In the genomic region with DNA sequence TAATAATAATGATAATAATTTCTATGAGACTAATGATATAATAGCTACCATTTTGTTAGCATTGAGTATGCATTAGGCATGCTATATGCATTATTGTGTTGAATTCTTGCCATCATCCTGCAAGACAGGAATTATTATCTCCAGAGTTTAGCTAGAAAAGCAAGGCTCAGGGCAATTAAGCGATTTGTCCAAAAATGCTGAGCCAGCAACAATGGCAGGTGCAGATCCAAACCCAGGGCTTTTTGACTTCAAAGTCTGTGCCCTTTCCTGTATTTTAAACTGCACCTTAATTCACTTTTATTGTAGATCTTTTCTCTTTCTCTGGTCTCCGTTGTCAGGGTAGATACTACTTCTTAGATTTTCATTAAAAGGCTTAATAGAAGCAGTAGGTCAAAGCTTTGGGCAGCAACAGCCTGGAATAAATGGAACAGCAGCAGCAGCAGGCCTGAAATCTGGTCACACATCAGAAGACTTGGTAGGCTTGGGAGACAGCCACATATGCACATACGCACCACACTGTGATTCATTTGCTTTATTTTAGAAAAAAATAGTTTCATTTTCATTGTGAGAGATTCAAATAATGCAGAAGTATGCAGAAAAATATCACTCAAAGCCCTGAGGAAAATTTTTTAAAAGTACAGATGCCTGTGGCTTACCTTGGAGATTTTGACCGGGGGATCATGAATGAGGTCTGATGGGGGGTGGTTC, we compare ENCODE assay signal across 2 cellular contexts.
TF ChIP-seq lines count a peak whose summit lies in the region.

No MANE protein-coding gene starts in this region.

TF ChIP-seq in HepG2, 621 proteins besides CTCF, POLR2A, EP300 and RAD21:
- TF ChIP-seq MAFK (conservative IDR thresholded peaks at IDR 0.05 in 1 of 2, IDR thresholded peaks at IDR 0.05 in 1 of 2; ENCODE audit: low read length in 2 of 2) (peak; percentile 97 to 99), ZNF292 (CRISPR knock-in tag; IDR thresholded peaks at IDR 0.05; ENCODE audit: borderline replicate concordance, low read depth) (no peak), MAFF (IDR thresholded peaks at IDR 0.05; ENCODE audit: low read depth, low read length) (peak; percentile 98)
TF ChIP-seq in HepG2: peak in this region for 2.

TF ChIP-seq in GM12878, 131 proteins besides CTCF, POLR2A, EP300 and RAD21 (continued from another document):
- TF ChIP-seq SMC3 (IDR thresholded peaks at IDR 0.05; ENCODE audit: borderline replicate concordance, low read length) = no peak
- TF ChIP-seq ZNF384 (IDR thresholded peaks at IDR 0.05; ENCODE audit: borderline replicate concordance, low read depth, low read length) = peak; percentile 50; the same call in 1 of the 2 replicates
